Comparison of ENCODE assay signal across 8 cellular contexts in genomic region chr2:204260162-204260877, GRCh38.
A peak's percentile ranks its signal among the peaks of the same experiment; 100 is the strongest.
DNase-seq lines count a peak whose midpoint lies in the region; ATAC-seq and TF ChIP-seq lines count a peak whose summit lies in the region.

No MANE protein-coding gene starts in this region.

- H2AFZ ChIP-seq in KMS-11 (ENCODE audit: low read depth): no peak overlapping the region

- H3K27me3 ChIP-seq in KMS-11 (ENCODE audit: insufficient read depth, low read depth) (peaks cover 6% of the 10 kb centered on the region; the same call in 1 of the 2 replicates), right cardiac atrium (ENCODE audit: control insufficient read depth, insufficient read depth) (no peaks in the 10 kb centered on the region), gastrocnemius medialis (no peaks in the 10 kb centered on the region)

- peak; percentile 82 for ATAC-seq in GM18907 (IDR thresholded peaks at IDR 0.05; ENCODE audit: unreplicated experiment)
- ATAC-seq in right cardiac atrium: peak; percentile 76 to 82
- peak; percentile 41 to 66 for ATAC-seq in gastrocnemius medialis
- no peak for ATAC-seq in GM19455 (IDR thresholded peaks at IDR 0.05; ENCODE audit: unreplicated experiment)

- intact Hi-C loops in right cardiac atrium (cut with DNase I) (loop anchor here in 1 of 4 donors (10.0 kb wide), 1 partner anchor 1414 kb away; no protein-coding TSS in a partner anchor), gastrocnemius medialis (cut with DNase I; ENCODE audit: low total_unique reads) (loop anchor here (5.0 to 10.0 kb wide), 2 partner anchors 432 to 1424 kb away; partner anchors contain the start of gene NRP2)

- DNase-seq in AG20443 (ENCODE audit: low spot score): peak; percentile 76
- peak; percentile 55 for DNase-seq in RWPE1 (ENCODE audit: low spot score)
- DNase-seq in anterior cingulate cortex (lab: John Stamatoyannopoulos, UW): peak in 47 of 58 donors; percentile 1 to 76 (median 40)
- peak; percentile 66 to 86 (median 67) for DNase-seq in right cardiac atrium
- peak; percentile 5 to 35 for DNase-seq in gastrocnemius medialis

- H3K9me3 ChIP-seq in right cardiac atrium (ENCODE audit: control insufficient read depth, low read length) (no peaks in the 10 kb centered on the region), gastrocnemius medialis (no peaks in the 10 kb centered on the region)

- no peaks in the 10 kb centered on the region for H3K36me3 ChIP-seq in KMS-11 (ENCODE audit: insufficient read depth)
- no peaks in the 10 kb centered on the region for H3K36me3 ChIP-seq in gastrocnemius medialis

- H3K4me1 ChIP-seq in KMS-11 (ENCODE audit: low read depth, poor library complexity, severe bottlenecking) (peaks cover 10% of the 10 kb centered on the region), right cardiac atrium (ENCODE audit: control insufficient read depth, insufficient read depth, low read length) (no peaks in the 10 kb centered on the region), gastrocnemius medialis (peaks cover 5 to 10% of the 10 kb centered on the region in 2 donors)

- no peak overlapping the region for H3K4me2 ChIP-seq in KMS-11

- H3K27ac ChIP-seq in KMS-11: no peak overlapping the region
- no peak overlapping the region for H3K27ac ChIP-seq in RWPE1
- H3K27ac ChIP-seq in right cardiac atrium (ENCODE audit: low read length): no peak overlapping the region
- H3K27ac ChIP-seq in gastrocnemius medialis: no peak overlapping the region

- TF ChIP-seq POLR2A in gastrocnemius medialis (IDR thresholded peaks at IDR 0.05): no peak

- peak; percentile 94 for TF ChIP-seq CTCF in KMS-11 (conservative IDR thresholded peaks at IDR 0.05; ENCODE audit: low read depth, low read length)
- peak; percentile 66 for TF ChIP-seq CTCF in RWPE1 (conservative IDR thresholded peaks at IDR 0.05; ENCODE audit: low read depth)
- TF ChIP-seq CTCF in gastrocnemius medialis (IDR thresholded peaks at IDR 0.05 in 4 of 5, conservative IDR thresholded peaks at IDR 0.05 in 1 of 5): peak; percentile 43 to 75 (median 58)

- H3K9ac ChIP-seq in KMS-11: no peak overlapping the region

- WGBS in right cardiac atrium: 27% methylated on average over 9 of the region's 9 CpGs

- H3K4me3 ChIP-seq in KMS-11 (IDR thresholded peaks at IDR 0.05; ENCODE audit: insufficient read depth, low read depth, low read length) (no peak overlapping the region), right cardiac atrium (ENCODE audit: low read length) (no peak overlapping the region), gastrocnemius medialis (no peak overlapping the region)

- POLR2A ChIA-PET in RWPE1 (lab: Yijun Ruan, JAX; ENCODE audit: low non-redundant PET): no interaction called here

- H3K79me2 ChIP-seq in KMS-11 (ENCODE audit: insufficient read depth, low read depth): no peaks in the 10 kb centered on the region

- in situ Hi-C loops in gastrocnemius medialis (cut with MboI; ENCODE audit: low sequenced_read_pairs in 4 of 4): no loop called here

- H4K20me1 ChIP-seq in KMS-11 (ENCODE audit: insufficient read depth): no peaks in the 10 kb centered on the region

- CTCF ChIA-PET in RWPE1 (lab: Yijun Ruan, JAX): interaction anchor here (0.6 to 1.4 kb wide), 10 partner anchors 9 to 1666 kb away, joined by 3 to 8 read pairs (median 3); no protein-coding TSS in a partner anchor

Comparison
In these comparisons a context has a peak if more than half of its experiments do, and no peak if none do; other contexts are left out.
1. DNase-seq: peak in every context shown above with its lines; median percentile 76 in AG20443; 67 in right cardiac atrium; 55 in RWPE1; 40 in anterior cingulate cortex; 20 in gastrocnemius medialis.